23 cellular contexts compared by ENCODE assay signal in the genomic region with DNA sequence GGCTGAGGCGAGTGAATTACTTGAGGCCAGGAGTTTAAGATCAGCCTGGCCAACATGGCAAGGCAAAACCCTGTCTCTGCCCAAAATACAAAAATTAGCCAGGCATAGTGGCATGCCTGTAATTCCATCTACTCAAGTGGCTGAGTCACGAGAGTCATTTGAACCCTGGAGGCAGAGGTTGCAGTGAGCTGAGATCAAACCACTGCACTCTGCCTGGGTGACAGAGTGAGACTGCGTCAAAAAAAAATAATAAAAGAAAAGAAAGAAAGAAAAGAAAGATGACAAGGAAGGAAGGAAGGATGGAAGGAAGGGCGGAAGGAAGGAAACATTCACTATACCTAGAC.
"Had no signal": no experiment of that assay in that cellular context is flagged by ENCODE, and none has a peak within 500 bp of the region (broad histone marks: within the 10 kb centered on the region; RNA-seq: fewer than 3 reads in every experiment).

No MANE protein-coding gene starts in this region.

- H3K4me3 ChIP-seq: coronary artery, dorsolateral prefrontal cortex, esophagus squamous epithelium, gastrocnemius medialis, heart right ventricle, left lung, lower lobe of right lung, mucosa of descending colon had no signal

- H3K27me3 ChIP-seq: dorsolateral prefrontal cortex, esophagus squamous epithelium, gastrocnemius medialis, heart right ventricle, left lung had no signal

- DNase-seq: dermis blood vessel endothelial cell; dorsolateral prefrontal cortex; effector CD4-positive, alpha-beta T cell; effector memory CD4-positive, alpha-beta T cell; erythroblast; esophagus squamous epithelium; foreskin fibroblast; foreskin melanocyte; gastrocnemius medialis; glutamatergic neuron; head of caudate nucleus; heart right ventricle; hippocampal formation; left cardiac atrium; left lung; left ventricle myocardium superior; lower lobe of right lung; mesenchymal stem cell; mucosa of descending colon had no signal

- H3K36me3 ChIP-seq: esophagus squamous epithelium, gastrocnemius medialis, heart right ventricle, left lung, lower lobe of right lung had no signal

- H3K27ac ChIP-seq: coronary artery, dorsolateral prefrontal cortex, epithelial cell of prostate, esophagus squamous epithelium, gastrocnemius medialis, heart right ventricle, left lung, lower lobe of right lung had no signal

- H3K4me1 ChIP-seq: gastrocnemius medialis, heart right ventricle, left lung, lower lobe of right lung had no signal

- H3K4me3 Mint-ChIP-seq: mesothelial cell of epicardium had no signal

- H3K27ac Mint-ChIP-seq: mesothelial cell of epicardium had no signal

- H3K9me3 ChIP-seq: esophagus squamous epithelium, gastrocnemius medialis, left lung, lower lobe of right lung, mucosa of descending colon had no signal

- ATAC-seq: esophagus mucosa, gastrocnemius medialis, heart right ventricle, left cardiac atrium, left lung, left ventricle myocardium superior, lower lobe of right lung, mucosa of descending colon had no signal
